24 cellular contexts compared by ENCODE assay signal in genomic region chr18:9696112-9696511, GRCh38. TPM values are rescaled to one million over a fixed set of nuclear protein-coding genes. Genes with fewer than 3 reads are reported as not detected.
A peak's percentile ranks its signal among the peaks of the same experiment; 100 is the strongest.
DNase-seq lines count a peak whose midpoint lies in the region; TF ChIP-seq lines count a peak whose summit lies in the region.
"Had no signal": no experiment of that assay in that cellular context is flagged by ENCODE, and none has a peak within 500 bp of the region (broad histone marks: within the 10 kb centered on the region; RNA-seq: fewer than 3 reads in every experiment).

No MANE protein-coding gene starts in this region.

- DNase-seq in H4 (ENCODE audit: low spot score) (peak; percentile 48), MV-4-11 (lab: John Stamatoyannopoulos, UW) (peak; percentile 52), esophagus muscularis mucosa (ENCODE audit: extremely low spot score) (peak; percentile 57), osteoblast (ENCODE audit: insufficient read length, low spot score, missing footprints) (no peak), EL (no peak), cortex of kidney (lab: John Stamatoyannopoulos, UW) (no peak), HuH-7.5 (ENCODE audit: low spot score) (no peak)
- DNase-seq: activated CD4-positive, alpha-beta memory T cell treated with anti-CD3 and anti-CD28 coated beads for 36 hours; activated CD4-positive, CD25-positive, alpha-beta regulatory T cell treated with anti-CD3 and anti-CD28 coated beads, Interleukin-2, amount 50 U/mL, for 72 hours; caudate nucleus; dermis blood vessel endothelial cell; DND-41; hypothalamus; left ventricle myocardium superior; naive B cell; NCI-H1417; NCI-H2029 treated with DMSO at 0.1 percent for 48 hours; NCI-H226; RPMI8226; stimulated activated naive CD4-positive, alpha-beta T cell treated with Interleukin-2 at 50 U/mL for 16 hours; uterus had no signal

- H4K20me1 ChIP-seq in osteoblast (ENCODE audit: insufficient read depth, low read length): no peaks in the 10 kb centered on the region

- WGBS in esophagus muscularis mucosa: 55% methylated on average over 2 of the region's 2 CpGs

- no peaks in the 10 kb centered on the region for H3K4me1 ChIP-seq in esophagus muscularis mucosa
- H3K4me1 ChIP-seq in osteoblast (ENCODE audit: insufficient read depth, low read length): no peaks in the 10 kb centered on the region
- H3K4me1 ChIP-seq: ascending aorta, uterus had no signal

- no peak for TF ChIP-seq POLR2A in esophagus muscularis mucosa (IDR thresholded peaks at IDR 0.05; ENCODE audit: low read depth)

- H3K4me2 ChIP-seq in osteoblast (ENCODE audit: insufficient read depth, low read length): no peak overlapping the region
- H3K4me2 ChIP-seq: GM23338 had no signal

- H3K27me3 ChIP-seq in esophagus muscularis mucosa (no peaks in the 10 kb centered on the region), osteoblast (ENCODE audit: insufficient read depth, low read length) (no peaks in the 10 kb centered on the region)
- H3K27me3 ChIP-seq: ascending aorta, uterus had no signal

- intact Hi-C loops in esophagus muscularis mucosa (cut with DNase I): no loop called here

- no peaks in the 10 kb centered on the region for H3K36me3 ChIP-seq in esophagus muscularis mucosa
- no peaks in the 10 kb centered on the region for H3K36me3 ChIP-seq in osteoblast (ENCODE audit: insufficient read depth, low read length)
- H3K36me3 ChIP-seq: ascending aorta, thoracic aorta, uterus had no signal

- no peak for TF ChIP-seq EP300 in esophagus muscularis mucosa (IDR thresholded peaks at IDR 0.05)

- no peaks in the 10 kb centered on the region for H3K79me2 ChIP-seq in osteoblast (ENCODE audit: insufficient read depth, low read length)

- no peaks in the 10 kb centered on the region for H3K9me3 ChIP-seq in esophagus muscularis mucosa
- H3K9me3 ChIP-seq in osteoblast (ENCODE audit: low read depth, low read length): no peaks in the 10 kb centered on the region
- H3K9me3 ChIP-seq: ascending aorta, thoracic aorta, uterus had no signal

- H3K4me3 ChIP-seq in esophagus muscularis mucosa (no peak overlapping the region), osteoblast (ENCODE audit: insufficient read depth, low read length) (no peak overlapping the region)
- H3K4me3 ChIP-seq: ascending aorta, GM23338, thoracic aorta, uterus had no signal

- H3K27ac ChIP-seq in esophagus muscularis mucosa (replicated peaks in 1 of 4) (no peak overlapping the region), osteoblast (ENCODE audit: low read depth, low read length) (no peak overlapping the region)
- H3K27ac ChIP-seq: ascending aorta, thoracic aorta, uterus had no signal

- H2AFZ ChIP-seq in osteoblast (ENCODE audit: low read length): peak overlapping the region; percentile 20
- H2AFZ ChIP-seq: GM23338 had no signal

- TF ChIP-seq CTCF in esophagus muscularis mucosa (IDR thresholded peaks at IDR 0.05) (no peak), osteoblast (IDR thresholded peaks at IDR 0.05; ENCODE audit: extremely low read depth, low read depth, low read length) (no peak)

RNA-seq across cellular contexts. Expression of gene RAB31, which starts 12.0 kb away (rescaled TPM):
- 38.5 and 48.0 TPM in 2 replicates for total RNA-seq in H4 (2014; rRNA removed; shearing (Covaris generic))
- total RNA-seq in esophagus muscularis mucosa: 100 to 1,000 TPM in 2 of 4 donors, 10 to 100 TPM in 2; 94.0 to 145 (median 107) TPM
- 120 and 144 TPM in 2 replicates for total RNA-seq in osteoblast

Comparison
In these comparisons a context has a peak if more than half of its experiments do, and no peak if none do; other contexts are left out.
1. DNase-seq: peak in H4 (single experiment), MV-4-11 (single experiment) and esophagus muscularis mucosa (single experiment); none in osteoblast (single experiment), EL (single experiment), cortex of kidney (single experiment) and HuH-7.5 (single experiment).